In genomic region chr2:177263451-177264208, GRCh38 we compare ENCODE assay signal across 8 cellular contexts. TPM values are rescaled to one million over a fixed set of nuclear protein-coding genes. Genes with fewer than 3 reads are reported as not detected.
A peak's percentile ranks its signal among the peaks of the same experiment; 100 is the strongest.
DNase-seq lines count a peak whose midpoint lies in the region; ATAC-seq, FAIRE-seq and TF ChIP-seq lines count a peak whose summit lies in the region.

No MANE protein-coding gene starts in this region.

- H3K4me1 Mint-ChIP-seq in activated naive CD8-positive, alpha-beta T cell treated with anti-CD3 and anti-CD28 coated beads, Interleukin-2, amount 10 ng/mL, durations not matched to agents 7 days and 5 days: peaks cover 54% of the 10 kb centered on the region

- H3K27me3 ChIP-seq in pancreas: no peaks in the 10 kb centered on the region
- H3K27me3 ChIP-seq in tibial artery: no peaks in the 10 kb centered on the region

- POLR2A ChIA-PET in activated naive CD8-positive, alpha-beta T cell treated with anti-CD3 and anti-CD28 coated beads, Interleukin-2, amount 10 ng/mL, durations not matched to agents 7 days and 5 days (lab: Charles Lee): interaction anchor here (0.6 to 7.5 kb wide), 29 partner anchors 9 to 129 kb away, joined by 3 to 256 read pairs (median 12); partner anchors contain the start of genes AGPS and HNRNPA3

- peak overlapping the region; percentile 97 for H3K4me3 Mint-ChIP-seq in activated naive CD8-positive, alpha-beta T cell treated with anti-CD3 and anti-CD28 coated beads, Interleukin-2, amount 10 ng/mL, durations not matched to agents 7 days and 5 days

- TF ChIP-seq CTCF in GM12872 (IDR thresholded peaks at IDR 0.05; ENCODE audit: insufficient read depth, low read depth, low read length) (peak; percentile 92), pancreas (IDR thresholded peaks at IDR 0.05) (peak; percentile 59 to 85 (median 80)), tibial artery (IDR thresholded peaks at IDR 0.05) (peak; percentile 89 to 91)

- DNase-seq in NCI-H1105 (lab: John Stamatoyannopoulos, UW) (peak; percentile 95), SKM-1 (lab: John Stamatoyannopoulos, UW; ENCODE audit: unreplicated experiment) (peak; percentile 88), Right ventricle myocardium superior (peak; percentile 99), pancreas (peak; percentile 97 to 99 (median 98)), tibial artery (peak; percentile 99)
- peak; percentile 98 for DNase-seq in activated naive CD8-positive, alpha-beta T cell treated with anti-CD3 and anti-CD28 coated beads, Interleukin-2, amount 10 ng/mL, durations not matched to agents 7 days and 5 days

- H3K27ac ChIP-seq in pancreas: peak overlapping the region; percentile 97 to 100 (median 100)
- H3K27ac ChIP-seq in tibial artery: peak overlapping the region; percentile 99 to 100

- H3K9me3 Mint-ChIP-seq in activated naive CD8-positive, alpha-beta T cell treated with anti-CD3 and anti-CD28 coated beads, Interleukin-2, amount 10 ng/mL, durations not matched to agents 7 days and 5 days: peaks cover 3% of the 10 kb centered on the region

- H3K4me3 ChIP-seq in pancreas: peak overlapping the region; percentile 85 to 99 (median 95)
- peak overlapping the region; percentile 70 to 99 for H3K4me3 ChIP-seq in tibial artery

- H3K36me3 ChIP-seq in pancreas (no peaks in the 10 kb centered on the region), tibial artery (no peaks in the 10 kb centered on the region)

- H3K36me3 Mint-ChIP-seq in activated naive CD8-positive, alpha-beta T cell treated with anti-CD3 and anti-CD28 coated beads, Interleukin-2, amount 10 ng/mL, durations not matched to agents 7 days and 5 days: peaks cover 27% of the 10 kb centered on the region

- peak; percentile 56 for ATAC-seq in HG02642 (IDR thresholded peaks at IDR 0.05; ENCODE audit: poor library complexity, unreplicated experiment)
- ATAC-seq in activated naive CD8-positive, alpha-beta T cell treated with anti-CD3 and anti-CD28 coated beads, Interleukin-2, amount 10 ng/mL, durations not matched to agents 7 days and 5 days (ENCODE audit: low read depth): peak; percentile 64
- ATAC-seq in Right ventricle myocardium superior (ENCODE audit: poor library complexity): peak; percentile 79
- peak; percentile 71 to 86 (median 78) for ATAC-seq in pancreas

- no peaks in the 10 kb centered on the region for H3K27me3 Mint-ChIP-seq in activated naive CD8-positive, alpha-beta T cell treated with anti-CD3 and anti-CD28 coated beads, Interleukin-2, amount 10 ng/mL, durations not matched to agents 7 days and 5 days

- peak overlapping the region; percentile 98 for H3K27ac Mint-ChIP-seq in activated naive CD8-positive, alpha-beta T cell treated with anti-CD3 and anti-CD28 coated beads, Interleukin-2, amount 10 ng/mL, durations not matched to agents 7 days and 5 days

- no peaks in the 10 kb centered on the region for H3K9me3 ChIP-seq in pancreas
- H3K9me3 ChIP-seq in tibial artery: no peaks in the 10 kb centered on the region

- H3K4me1 ChIP-seq in pancreas: peaks cover 27 to 39% (median 29%) of the 10 kb centered on the region in 3 donors
- H3K4me1 ChIP-seq in tibial artery: peaks cover 0 to 53% (median 30%) of the 10 kb centered on the region in 4 donors

- intact Hi-C loops in Right ventricle myocardium superior (cut with DNase I) (loop anchor here (1.0 to 5.0 kb wide), 3 partner anchors 51 to 99 kb away; partner anchors contain the start of gene HNRNPA3), pancreas (cut with DNase I) (loop anchor here in 1 of 3 donors (5.0 to 10.0 kb wide), 2 partner anchors 51 to 99 kb away; partner anchors contain the start of gene HNRNPA3), tibial artery (cut with DNase I; ENCODE audit: low total_unique reads) (loop anchor here (2.0 to 5.0 kb wide), 3 partner anchors 51 to 96 kb away; partner anchors contain the start of gene HNRNPA3)

- FAIRE-seq in pancreas (lab: Jason Lieb, UNC): no peak

- WGBS in pancreas, 2 donors: 0% methylated on average over 55 to 81 of the region's 81 CpGs

RNA-seq across cellular contexts. Expression of gene NFE2L2, which starts 0.9 kb away (rescaled TPM):
- 10 to 100 TPM; 71.0 to 78.8 TPM for total RNA-seq in activated naive CD8-positive, alpha-beta T cell treated with anti-CD3 and anti-CD28 coated beads, Interleukin-2, amount 10 ng/mL, durations not matched to agents 7 days and 5 days
- 45.8 TPM for total RNA-seq in Right ventricle myocardium superior
- total RNA-seq in pancreas: 10 to 100 TPM; 20.8 to 48.4 (median 31.4) TPM
- 10 to 100 TPM; 22.5 to 33.4 TPM for polyA plus RNA-seq in pancreas

RNA-seq across cellular contexts. Expression of gene HNRNPA3, which starts 51.0 kb away (rescaled TPM):
- total RNA-seq in activated naive CD8-positive, alpha-beta T cell treated with anti-CD3 and anti-CD28 coated beads, Interleukin-2, amount 10 ng/mL, durations not matched to agents 7 days and 5 days: 100 to 1,000 TPM; 250 to 256 TPM
- 64.5 TPM for total RNA-seq in Right ventricle myocardium superior
- total RNA-seq in pancreas: 10 to 100 TPM; 30.3 to 79.1 (median 65.3) TPM
- 10 to 100 TPM; 87.9 to 96.8 TPM for polyA plus RNA-seq in pancreas

Comparison
In these comparisons a context has a peak if more than half of its experiments do, and no peak if none do; other contexts are left out.
1. Peak in every context shown above with its lines: DNase-seq, ATAC-seq, H3K4me3 ChIP-seq and H3K27ac ChIP-seq.